In genomic region chr3:48425281-48425812, GRCh38 we compare ENCODE assay signal across 13 cellular contexts. TPM values are rescaled to one million over a fixed set of nuclear protein-coding genes. Genes with fewer than 3 reads are reported as not detected.
DNase-seq lines count a peak whose midpoint lies in the region; ATAC-seq and TF ChIP-seq lines count a peak whose summit lies in the region.
"Had no signal": no experiment of that assay in that cellular context is flagged by ENCODE, and none has a peak within 500 bp of the region (broad histone marks: within the 10 kb centered on the region; RNA-seq: fewer than 3 reads in every experiment).

No MANE protein-coding gene starts in this region.

- no peak overlapping the region for H3K27ac Mint-ChIP-seq in activated T-helper 17 cell treated with anti-CD3 and anti-CD28 coated beads, Interleukin-2, amount 50 U/mL, for 72 hours
- H3K27ac Mint-ChIP-seq: activated CD8-positive, alpha-beta T cell treated with anti-CD3 and anti-CD28 coated beads, Interleukin-2, amount 10 ng/mL, durations not matched to agents 7 days and 5 days had no signal

- no peak for ATAC-seq in activated T-helper 17 cell treated with anti-CD3 and anti-CD28 coated beads, Interleukin-2, amount 50 U/mL, for 72 hours (replicated peaks)
- ATAC-seq: activated CD8-positive, alpha-beta T cell treated with anti-CD3 and anti-CD28 coated beads, Interleukin-2, amount 10 ng/mL, durations not matched to agents 7 days and 5 days; HCT116 had no signal

- no peak overlapping the region for H3K4me3 Mint-ChIP-seq in activated T-helper 17 cell treated with anti-CD3 and anti-CD28 coated beads, Interleukin-2, amount 50 U/mL, for 72 hours
- H3K4me3 Mint-ChIP-seq: activated CD8-positive, alpha-beta T cell treated with anti-CD3 and anti-CD28 coated beads, Interleukin-2, amount 10 ng/mL, durations not matched to agents 7 days and 5 days had no signal

- H3K4me3 ChIP-seq in choroid plexus epithelial cell (ENCODE audit: low read depth, low read length) = no peak overlapping the region

- H3K4me1 Mint-ChIP-seq in activated T-helper 17 cell treated with anti-CD3 and anti-CD28 coated beads, Interleukin-2, amount 50 U/mL, for 72 hours = no peaks in the 10 kb centered on the region

- H3K9me3 Mint-ChIP-seq in activated T-helper 17 cell treated with anti-CD3 and anti-CD28 coated beads, Interleukin-2, amount 50 U/mL, for 72 hours = no peaks in the 10 kb centered on the region

- no peaks in the 10 kb centered on the region for H3K36me3 Mint-ChIP-seq in activated T-helper 17 cell treated with anti-CD3 and anti-CD28 coated beads, Interleukin-2, amount 50 U/mL, for 72 hours (ENCODE audit: low read depth)

- TF ChIP-seq CTCF in choroid plexus epithelial cell (conservative IDR thresholded peaks at IDR 0.05; ENCODE audit: low read depth, low read length) (no peak), GM10266 (IDR thresholded peaks at IDR 0.05; ENCODE audit: control insufficient read depth, insufficient read depth, low read depth, missing control alignments) (no peak)

- no peaks in the 10 kb centered on the region for H3K27me3 Mint-ChIP-seq in activated T-helper 17 cell treated with anti-CD3 and anti-CD28 coated beads, Interleukin-2, amount 50 U/mL, for 72 hours

- DNase-seq in EH (ENCODE audit: low read depth) (peak; percentile 35), choroid plexus epithelial cell (ENCODE audit: low read depth) (peak; percentile 47), kidney glomerular epithelial cell (lab: John Stamatoyannopoulos, UW) (peak; percentile 21), retina (peak; percentile 62), activated gamma-delta T cell treated with Interleukin-2 at 50 U/mL for 16 hours (no peak), NCI-H526 (lab: John Stamatoyannopoulos, UW) (no peak), GM10266 (ENCODE audit: extremely low spot score) (no peak)
- DNase-seq: activated CD8-positive, alpha-beta T cell treated with anti-CD3 and anti-CD28 coated beads, Interleukin-2, amount 10 ng/mL, durations not matched to agents 7 days and 5 days; mesendoderm; NCI-H1092; NCI-H82 had no signal

RNA-seq across cellular contexts. Expression of gene PLXNB1, which starts 4.5 kb away (rescaled TPM):
- 1 to 10 TPM; 3.5 to 3.8 TPM for total RNA-seq in activated T-helper 17 cell treated with anti-CD3 and anti-CD28 coated beads, Interleukin-2, amount 50 U/mL, for 72 hours

RNA-seq across cellular contexts. Expression of gene CCDC51, which starts 14.6 kb away (rescaled TPM):
- 10 to 100 TPM; 15.5 to 28.4 TPM for total RNA-seq in activated T-helper 17 cell treated with anti-CD3 and anti-CD28 coated beads, Interleukin-2, amount 50 U/mL, for 72 hours

RNA-seq across cellular contexts. Expression of gene TMA7, which starts 14.7 kb away (rescaled TPM):
- total RNA-seq in activated T-helper 17 cell treated with anti-CD3 and anti-CD28 coated beads, Interleukin-2, amount 50 U/mL, for 72 hours = 100 to 1,000 TPM; 181 to 328 TPM

RNA-seq across cellular contexts. Expression of gene ATRIP, which starts 21.2 kb away (rescaled TPM):
- 10 to 100 TPM; 10.5 to 14.9 TPM for total RNA-seq in activated T-helper 17 cell treated with anti-CD3 and anti-CD28 coated beads, Interleukin-2, amount 50 U/mL, for 72 hours

RNA-seq across cellular contexts. Expression of gene FBXW12, which starts 53.3 kb away (rescaled TPM):
- not detected for total RNA-seq in activated T-helper 17 cell treated with anti-CD3 and anti-CD28 coated beads, Interleukin-2, amount 50 U/mL, for 72 hours
- total RNA-seq: activated CD8-positive, alpha-beta T cell treated with anti-CD3 and anti-CD28 coated beads, Interleukin-2, amount 10 ng/mL, durations not matched to agents 7 days and 5 days had no signal

Comparison
In these comparisons a context has a peak if more than half of its experiments do, and no peak if none do; other contexts are left out.
1. DNase-seq: peak in EH (single experiment), choroid plexus epithelial cell (single experiment), kidney glomerular epithelial cell (single experiment) and retina (single experiment); none in activated gamma-delta T cell treated with Interleukin-2 at 50 U/mL for 16 hours (single experiment), NCI-H526 (0 of 2) and GM10266 (single experiment).